13 cellular contexts compared by ENCODE assay signal in genomic region chr3:144142151-144142855, GRCh38.
A peak's percentile ranks its signal among the peaks of the same experiment; 100 is the strongest.
DNase-seq lines count a peak whose midpoint lies in the region; ATAC-seq and TF ChIP-seq lines count a peak whose summit lies in the region.
"Had no signal": no experiment of that assay in that cellular context is flagged by ENCODE, and none has a peak within 500 bp of the region (broad histone marks: within the 10 kb centered on the region; RNA-seq: fewer than 3 reads in every experiment).

No MANE protein-coding gene starts in this region.

- H3K4me1 Mint-ChIP-seq in natural killer cell: no peaks in the 10 kb centered on the region
- H3K4me1 Mint-ChIP-seq in immature natural killer cell: no peaks in the 10 kb centered on the region
- H3K4me1 Mint-ChIP-seq: activated B cell treated with CpG ODN at 0.5 μM for 24 hours, B cell had no signal

- no peaks in the 10 kb centered on the region for H3K36me3 Mint-ChIP-seq in natural killer cell
- H3K36me3 Mint-ChIP-seq in immature natural killer cell: peaks cover 0 to 3% (median 0%) of the 10 kb centered on the region in 3 donors

- H3K27me3 Mint-ChIP-seq in natural killer cell (ENCODE audit: low read depth in 2 of 2) (peaks cover 0 to 5% of the 10 kb centered on the region in 2 donors), immature natural killer cell (ENCODE audit: low read depth in 3 of 3) (peaks cover 0 to 11% (median 4%) of the 10 kb centered on the region in 3 donors)

- H3K27ac ChIP-seq in esophagus muscularis mucosa (replicated peaks in 1 of 4): peak overlapping the region; percentile 21 to 45 (median 32)

- H3K27me3 ChIP-seq in esophagus muscularis mucosa: no peaks in the 10 kb centered on the region

- H3K4me3 Mint-ChIP-seq in natural killer cell (no peak overlapping the region), immature natural killer cell (no peak overlapping the region)
- H3K4me3 Mint-ChIP-seq: activated B cell treated with CpG ODN at 0.5 μM for 24 hours, B cell had no signal

- H3K27ac Mint-ChIP-seq in natural killer cell (no peak overlapping the region), immature natural killer cell (no peak overlapping the region)
- H3K27ac Mint-ChIP-seq: activated B cell treated with CpG ODN at 0.5 μM for 24 hours, B cell had no signal

- no peak for TF ChIP-seq EP300 in esophagus muscularis mucosa (IDR thresholded peaks at IDR 0.05)

- H3K9me3 ChIP-seq in esophagus muscularis mucosa: no peaks in the 10 kb centered on the region

- no peak for TF ChIP-seq POLR2A in esophagus muscularis mucosa (IDR thresholded peaks at IDR 0.05; ENCODE audit: low read depth)

- no peaks in the 10 kb centered on the region for H3K36me3 ChIP-seq in esophagus muscularis mucosa

- TF ChIP-seq CTCF in esophagus muscularis mucosa (IDR thresholded peaks at IDR 0.05) (no peak), natural killer cell (IDR thresholded peaks at IDR 0.05) (no peak)

- H3K9me3 Mint-ChIP-seq in natural killer cell (no peaks in the 10 kb centered on the region), immature natural killer cell (peaks cover 0 to 9% (median 6%) of the 10 kb centered on the region in 6 donors)

- peak overlapping the region in 1 of 4 donors; percentile 13 for H3K4me3 ChIP-seq in esophagus muscularis mucosa

- intact Hi-C loops in left ventricle myocardium superior (cut with micrococcal nuclease): no loop called here
- intact Hi-C loops in Right ventricle myocardium superior (cut with DNase I): no loop called here
- intact Hi-C loops in esophagus muscularis mucosa (cut with DNase I): no loop called here
- intact Hi-C loops in natural killer cell (cut with micrococcal nuclease): no loop called here

- DNase-seq in left ventricle myocardium superior (no peak), Right ventricle myocardium superior (no peak), esophagus muscularis mucosa (ENCODE audit: extremely low spot score) (no peak), non-pigmented ciliary epithelial cell (ENCODE audit: low read depth) (peak; percentile 15), natural killer cell (no peak), immature natural killer cell (no peak), DMS114 treated with DMSO at 0.1 percent for 48 hours (lab: John Stamatoyannopoulos, UW; ENCODE audit: unreplicated experiment) (no peak)
- DNase-seq: activated B cell treated with CpG ODN at 0.5 μM for 24 hours; activated effector memory CD4-positive, alpha-beta T cell treated with Interleukin-2 at 50 U/mL for 16 hours; NCI-H446; posterior cingulate gyrus had no signal

- ATAC-seq in left ventricle myocardium superior: peak; percentile 25
- ATAC-seq in Right ventricle myocardium superior (ENCODE audit: poor library complexity): no peak
- ATAC-seq in natural killer cell: no peak
- no peak for ATAC-seq in GM21737 (IDR thresholded peaks at IDR 0.05; ENCODE audit: unreplicated experiment)

- H3K4me1 ChIP-seq in esophagus muscularis mucosa: peaks cover 3 to 19% (median 16%) of the 10 kb centered on the region in 4 donors

- 37% methylated on average over 4 of the region's 5 CpGs for WGBS in esophagus muscularis mucosa
